ENCODE assay signal across 15 cellular contexts in the genomic region with DNA sequence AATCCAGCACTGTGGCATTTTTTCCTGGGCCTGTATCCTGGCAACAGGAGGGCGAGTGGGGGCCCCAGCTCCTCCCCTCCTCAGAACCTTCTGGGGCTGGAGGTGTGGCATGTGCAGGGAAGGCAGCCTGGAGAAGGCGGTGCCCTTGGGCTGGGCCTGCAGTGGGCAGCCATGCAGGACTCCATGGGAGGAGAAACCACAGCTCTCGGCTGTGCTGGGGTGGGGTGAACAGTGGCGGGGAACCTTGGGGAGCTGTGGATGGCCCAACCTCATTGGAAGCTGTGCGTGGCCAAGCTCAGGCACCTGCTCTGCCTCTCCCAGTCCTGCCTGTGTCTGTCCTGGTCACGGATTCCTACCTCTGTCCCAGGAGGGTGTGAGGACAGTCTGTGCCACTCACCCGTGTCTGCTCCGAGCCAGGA. TPM values are rescaled to one million over a fixed set of nuclear protein-coding genes. Genes with fewer than 3 reads are reported as not detected.
A peak's percentile ranks its signal among the peaks of the same experiment; 100 is the strongest.
DNase-seq lines count a peak whose midpoint lies in the region; ATAC-seq, FAIRE-seq and TF ChIP-seq lines count a peak whose summit lies in the region.
"Had no signal": no experiment of that assay in that cellular context is flagged by ENCODE, and none has a peak within 500 bp of the region (broad histone marks: within the 10 kb centered on the region; RNA-seq: fewer than 3 reads in every experiment).

No MANE protein-coding gene starts in this region.

- no peaks in the 10 kb centered on the region for H3K9me3 Mint-ChIP-seq in CD8-positive, alpha-beta T cell
- H3K9me3 Mint-ChIP-seq in activated CD4-positive, alpha-beta memory T cell treated with anti-CD3 and anti-CD28 coated beads, Interleukin-2, amount 10 ng/mL, durations not matched to agents 7 days and 5 days: no peaks in the 10 kb centered on the region
- H3K9me3 Mint-ChIP-seq: CD4-positive, alpha-beta T cell; IgD-negative memory B cell; naive thymus-derived CD8-positive, alpha-beta T cell had no signal

- no peak for ATAC-seq in CD8-positive, alpha-beta T cell
- ATAC-seq in GM21515 (IDR thresholded peaks at IDR 0.05; ENCODE audit: unreplicated experiment): no peak
- ATAC-seq: naive thymus-derived CD8-positive, alpha-beta T cell had no signal

- H3K36me3 ChIP-seq in ascending aorta (no peaks in the 10 kb centered on the region), small intestine (ENCODE audit: control insufficient read depth in 2 of 2, insufficient read depth in 2 of 2, low read length in 2 of 2) (no peaks in the 10 kb centered on the region)
- no peaks in the 10 kb centered on the region for H3K36me3 ChIP-seq in CD8-positive, alpha-beta T cell (ENCODE audit: insufficient read depth, low read length)

- POLR2A ChIA-PET in CD8-positive, alpha-beta T cell (lab: Charles Lee): no interaction called here
- POLR2A ChIA-PET in activated CD4-positive, alpha-beta memory T cell treated with anti-CD3 and anti-CD28 coated beads, Interleukin-2, amount 10 ng/mL, durations not matched to agents 7 days and 5 days (lab: Charles Lee): no interaction called here

- intact Hi-C loops in ascending aorta (cut with DNase I): no loop called here
- intact Hi-C loops in CD8-positive, alpha-beta T cell (cut with DNase I, micrococcal nuclease): no loop called here

- peak; percentile 77 for DNase-seq in HK-2 (ENCODE audit: unreplicated experiment)
- peak in 1 of 2 donors; percentile 88 for DNase-seq in ascending aorta (ENCODE audit: low spot score in 2 of 2)
- peak; percentile 87 for DNase-seq in kidney glomerular epithelial cell (lab: John Stamatoyannopoulos, UW)
- peak; percentile 22 for DNase-seq in small intestine
- no peak for DNase-seq in CD8-positive, alpha-beta T cell
- no peak for DNase-seq in activated CD4-positive, alpha-beta memory T cell treated with anti-CD3 and anti-CD28 coated beads, Interleukin-2, amount 10 ng/mL, durations not matched to agents 7 days and 5 days
- DNase-seq in stimulated activated CD4-positive, alpha-beta T cell treated with anti-CD3 and anti-CD28 coated beads, Interleukin-1b, Interleukin-23, amount 100 ng/mL, for 48 hours: no peak
- DNase-seq: CD4-positive, alpha-beta T cell; NCI-H2081 treated with DMSO at 0.1 percent for 48 hours had no signal

- FAIRE-seq in small intestine (lab: Jason Lieb, UNC): no peak
- FAIRE-seq: H54, TTC549 had no signal

- WGBS in small intestine, 3 donors: 21 to 53% (median 46%) methylated on average over 8 of the region's 8 CpGs

- H3K27me3 Mint-ChIP-seq in CD8-positive, alpha-beta T cell (ENCODE audit: low read depth): peaks cover 10% of the 10 kb centered on the region
- H3K27me3 Mint-ChIP-seq in activated CD4-positive, alpha-beta memory T cell treated with anti-CD3 and anti-CD28 coated beads, Interleukin-2, amount 10 ng/mL, durations not matched to agents 7 days and 5 days: no peaks in the 10 kb centered on the region

- H3K9me3 ChIP-seq in ascending aorta: no peaks in the 10 kb centered on the region
- H3K9me3 ChIP-seq in small intestine (ENCODE audit: control insufficient read depth, low read depth): no peaks in the 10 kb centered on the region
- no peaks in the 10 kb centered on the region for H3K9me3 ChIP-seq in CD8-positive, alpha-beta T cell (ENCODE audit: low read length)

- peaks cover 3% of the 10 kb centered on the region for H3K4me1 Mint-ChIP-seq in CD8-positive, alpha-beta T cell (ENCODE audit: low read depth)
- H3K4me1 Mint-ChIP-seq in activated CD4-positive, alpha-beta memory T cell treated with anti-CD3 and anti-CD28 coated beads, Interleukin-2, amount 10 ng/mL, durations not matched to agents 7 days and 5 days: no peaks in the 10 kb centered on the region
- H3K4me1 Mint-ChIP-seq: IgD-negative memory B cell; naive thymus-derived CD8-positive, alpha-beta T cell had no signal

- H3K4me3 ChIP-seq in ascending aorta: peak overlapping the region; percentile 31 to 53
- H3K4me3 ChIP-seq in small intestine (ENCODE audit: low read depth in 1 of 2, low read length in 2 of 2): no peak overlapping the region
- no peak overlapping the region for H3K4me3 ChIP-seq in CD8-positive, alpha-beta T cell (ENCODE audit: low read depth, low read length)
- H3K4me3 ChIP-seq: PC-9 had no signal

- H3K4me3 Mint-ChIP-seq in CD8-positive, alpha-beta T cell: no peak overlapping the region
- H3K4me3 Mint-ChIP-seq in activated CD4-positive, alpha-beta memory T cell treated with anti-CD3 and anti-CD28 coated beads, Interleukin-2, amount 10 ng/mL, durations not matched to agents 7 days and 5 days: no peak overlapping the region
- H3K4me3 Mint-ChIP-seq: CD4-positive, alpha-beta T cell; IgD-negative memory B cell; naive thymus-derived CD8-positive, alpha-beta T cell had no signal

- TF ChIP-seq CTCF in ascending aorta (IDR thresholded peaks at IDR 0.05): no peak
- no peak for TF ChIP-seq CTCF in CD8-positive, alpha-beta T cell (IDR thresholded peaks at IDR 0.05)

- no peak overlapping the region for H3K27ac Mint-ChIP-seq in CD8-positive, alpha-beta T cell
- no peak overlapping the region for H3K27ac Mint-ChIP-seq in activated CD4-positive, alpha-beta memory T cell treated with anti-CD3 and anti-CD28 coated beads, Interleukin-2, amount 10 ng/mL, durations not matched to agents 7 days and 5 days
- H3K27ac Mint-ChIP-seq: CD4-positive, alpha-beta T cell; IgD-negative memory B cell; naive thymus-derived CD8-positive, alpha-beta T cell had no signal

- peaks cover 6 to 59% of the 10 kb centered on the region in 2 donors for H3K4me1 ChIP-seq in ascending aorta
- H3K4me1 ChIP-seq in small intestine (ENCODE audit: control insufficient read depth in 2 of 2, insufficient read depth in 1 of 2, low read depth in 1 of 2, low read length in 1 of 2): peaks cover 2% of the 10 kb centered on the region in 2 donors
- H3K4me1 ChIP-seq in CD8-positive, alpha-beta T cell (ENCODE audit: insufficient read depth, low read length): no peaks in the 10 kb centered on the region

- H3K36me3 Mint-ChIP-seq in CD8-positive, alpha-beta T cell: no peaks in the 10 kb centered on the region
- H3K36me3 Mint-ChIP-seq in activated CD4-positive, alpha-beta memory T cell treated with anti-CD3 and anti-CD28 coated beads, Interleukin-2, amount 10 ng/mL, durations not matched to agents 7 days and 5 days (ENCODE audit: low read depth): no peaks in the 10 kb centered on the region
- H3K36me3 Mint-ChIP-seq: IgD-negative memory B cell; naive thymus-derived CD8-positive, alpha-beta T cell had no signal

- CTCF ChIA-PET in CD8-positive, alpha-beta T cell (lab: Charles Lee): no interaction called here
- CTCF ChIA-PET in activated CD4-positive, alpha-beta memory T cell treated with anti-CD3 and anti-CD28 coated beads, Interleukin-2, amount 10 ng/mL, durations not matched to agents 7 days and 5 days (lab: Charles Lee): no interaction called here

- H3K27ac ChIP-seq in ascending aorta (peak overlapping the region; percentile 65 to 97), small intestine (ENCODE audit: low read depth in 1 of 2, low read length in 1 of 2) (no peak overlapping the region)
- H3K27ac ChIP-seq in CD8-positive, alpha-beta T cell (ENCODE audit: low read depth, low read length): no peak overlapping the region
- H3K27ac ChIP-seq: PC-9 had no signal

- no peaks in the 10 kb centered on the region for H3K27me3 ChIP-seq in ascending aorta
- H3K27me3 ChIP-seq in small intestine (ENCODE audit: control insufficient read depth in 2 of 2, insufficient read depth in 2 of 2, low read length in 2 of 2): no peaks in the 10 kb centered on the region
- no peaks in the 10 kb centered on the region for H3K27me3 ChIP-seq in CD8-positive, alpha-beta T cell (ENCODE audit: insufficient read depth, low read length)

RNA-seq across cellular contexts. Expression of a gene that starts 15.7 kb away (rescaled TPM):
- total RNA-seq in ascending aorta: 699 TPM
- 10 to 100 TPM in 1 of 3 donors, 1 to 10 TPM in 2; 2.2 to 34.3 (median 5.7) TPM for polyA plus RNA-seq in small intestine
- 10 to 100 TPM; 60.7 to 65.3 TPM for total RNA-seq in CD8-positive, alpha-beta T cell
- total RNA-seq in activated CD4-positive, alpha-beta memory T cell treated with anti-CD3 and anti-CD28 coated beads, Interleukin-2, amount 10 ng/mL, durations not matched to agents 7 days and 5 days: 1 to 10 TPM; 2.2 to 3.9 TPM

Comparison
In these comparisons a context has a peak if more than half of its experiments do, and no peak if none do; other contexts are left out.
1. DNase-seq: peak in HK-2 (single experiment), kidney glomerular epithelial cell (single experiment) and small intestine (single experiment); none in CD8-positive, alpha-beta T cell (0 of 7), activated CD4-positive, alpha-beta memory T cell treated with anti-CD3 and anti-CD28 coated beads, Interleukin-2, amount 10 ng/mL, durations not matched to agents 7 days and 5 days (single experiment) and stimulated activated CD4-positive, alpha-beta T cell treated with anti-CD3 and anti-CD28 coated beads, Interleukin-1b, Interleukin-23, amount 100 ng/mL, for 48 hours (single experiment).
2. H3K27ac ChIP-seq: peak in ascending aorta (2 of 2); none in small intestine (0 of 2) and CD8-positive, alpha-beta T cell (single experiment).
3. H3K4me3 ChIP-seq: peak in ascending aorta (2 of 2); none in small intestine (0 of 2) and CD8-positive, alpha-beta T cell (single experiment).
4. RNA of a gene that starts 15.7 kb away (total RNA-seq): 699 TPM in ascending aorta (single experiment) and 60.7 to 65.3 TPM in CD8-positive, alpha-beta T cell; 2.2 to 3.9 TPM in activated CD4-positive, alpha-beta memory T cell treated with anti-CD3 and anti-CD28 coated beads, Interleukin-2, amount 10 ng/mL, durations not matched to agents 7 days and 5 days; every median in the first group is over 10 times any median in the second.